Comparison of ENCODE assay signal across 19 cellular contexts in genomic region chr15:74895830-74896229, GRCh38.
"Had no signal": no experiment of that assay in that cellular context is flagged by ENCODE, and none has a peak within 500 bp of the region (broad histone marks: within the 10 kb centered on the region; RNA-seq: fewer than 3 reads in every experiment).

No MANE protein-coding gene starts in this region.

- H3K9me3 ChIP-seq: heart right ventricle, left ventricle myocardium inferior, mucosa of descending colon, transverse colon, uterus had no signal

- H3K9me3 Mint-ChIP-seq: activated CD4-positive, alpha-beta memory T cell treated with anti-CD3 and anti-CD28 coated beads, Interleukin-2, amount 10 ng/mL, durations not matched to agents 7 days and 5 days; activated naive CD8-positive, alpha-beta T cell treated with anti-CD3 and anti-CD28 coated beads for 36 hours; immature natural killer cell; natural killer cell treated with Interleukin-12 subunit alpha and Interleukin-12 subunit beta and Interleukin-15 and Interleukin-18, amount 100 ng/mL, for 72 hours; stimulated activated naive CD8-positive, alpha-beta T cell treated with anti-CD3 and anti-CD28 coated beads, Interleukin-15, Interleukin-2, amounts not matched to agents 100 ng/mL and 50 ng/mL, for 24 hours; WTC11 had no signal

- H3K27ac ChIP-seq: esophagus muscularis mucosa, transverse colon, uterus had no signal

- H3K27me3 ChIP-seq: esophagus muscularis mucosa, heart right ventricle, transverse colon, uterus had no signal

- DNase-seq: activated CD4-positive, alpha-beta memory T cell treated with anti-CD3 and anti-CD28 coated beads, Interleukin-2, amount 10 ng/mL, durations not matched to agents 7 days and 5 days; activated CD4-positive, alpha-beta T cell treated with anti-CD3 and anti-CD28 coated beads for 36 hours; activated CD8-positive, alpha-beta memory T cell treated with anti-CD3 and anti-CD28 coated beads, Interleukin-2, amount 50 U/mL, for 48 hours; activated gamma-delta T cell treated with Interleukin-2 at 50 U/mL for 16 hours; activated naive CD8-positive, alpha-beta T cell treated with anti-CD3 and anti-CD28 coated beads for 36 hours; amniotic stem cell; effector CD4-positive, alpha-beta T cell; heart right ventricle; immature natural killer cell; kidney glomerular epithelial cell; left ventricle myocardium inferior; mucosa of descending colon; stimulated activated CD4-positive, alpha-beta T cell treated with anti-CD3 and anti-CD28 coated beads, Interleukin-2, amount 100 ng/mL, for 24 hours; transverse colon; uterus had no signal

- H3K27ac Mint-ChIP-seq: activated CD4-positive, alpha-beta T cell treated with anti-CD3 and anti-CD28 coated beads for 36 hours; activated naive CD8-positive, alpha-beta T cell treated with anti-CD3 and anti-CD28 coated beads for 36 hours; immature natural killer cell; natural killer cell treated with Interleukin-12 subunit alpha and Interleukin-12 subunit beta and Interleukin-15 and Interleukin-18, amount 100 ng/mL, for 72 hours; stimulated activated naive CD8-positive, alpha-beta T cell treated with anti-CD3 and anti-CD28 coated beads, Interleukin-15, Interleukin-2, amounts not matched to agents 100 ng/mL and 50 ng/mL, for 24 hours; WTC11 had no signal

- ATAC-seq: activated CD4-positive, alpha-beta T cell treated with anti-CD3 and anti-CD28 coated beads for 36 hours; heart right ventricle; mucosa of descending colon; natural killer cell treated with Interleukin-12 subunit alpha and Interleukin-12 subunit beta and Interleukin-15 and Interleukin-18, amount 100 ng/mL, for 72 hours; WTC11 had no signal

- H3K4me3 Mint-ChIP-seq: activated CD4-positive, alpha-beta memory T cell treated with anti-CD3 and anti-CD28 coated beads, Interleukin-2, amount 10 ng/mL, durations not matched to agents 7 days and 5 days; activated CD4-positive, alpha-beta T cell treated with anti-CD3 and anti-CD28 coated beads for 36 hours; activated naive CD8-positive, alpha-beta T cell treated with anti-CD3 and anti-CD28 coated beads for 36 hours; immature natural killer cell; natural killer cell treated with Interleukin-12 subunit alpha and Interleukin-12 subunit beta and Interleukin-15 and Interleukin-18, amount 100 ng/mL, for 72 hours; stimulated activated naive CD8-positive, alpha-beta T cell treated with anti-CD3 and anti-CD28 coated beads, Interleukin-15, Interleukin-2, amounts not matched to agents 100 ng/mL and 50 ng/mL, for 24 hours; WTC11 had no signal

- H3K27me3 Mint-ChIP-seq: activated CD4-positive, alpha-beta memory T cell treated with anti-CD3 and anti-CD28 coated beads, Interleukin-2, amount 10 ng/mL, durations not matched to agents 7 days and 5 days; activated CD4-positive, alpha-beta T cell treated with anti-CD3 and anti-CD28 coated beads for 36 hours; activated naive CD8-positive, alpha-beta T cell treated with anti-CD3 and anti-CD28 coated beads for 36 hours; natural killer cell treated with Interleukin-12 subunit alpha and Interleukin-12 subunit beta and Interleukin-15 and Interleukin-18, amount 100 ng/mL, for 72 hours; stimulated activated naive CD8-positive, alpha-beta T cell treated with anti-CD3 and anti-CD28 coated beads, Interleukin-15, Interleukin-2, amounts not matched to agents 100 ng/mL and 50 ng/mL, for 24 hours had no signal
